15 cellular contexts compared by ENCODE assay signal in genomic region chr7:77831481-77831880, GRCh38. TPM values are rescaled to one million over a fixed set of nuclear protein-coding genes. Genes with fewer than 3 reads are reported as not detected.
A peak's percentile ranks its signal among the peaks of the same experiment; 100 is the strongest.
DNase-seq lines count a peak whose midpoint lies in the region; ATAC-seq, FAIRE-seq and TF ChIP-seq lines count a peak whose summit lies in the region.
"Had no signal": no experiment of that assay in that cellular context is flagged by ENCODE, and none has a peak within 500 bp of the region (broad histone marks: within the 10 kb centered on the region; RNA-seq: fewer than 3 reads in every experiment).

No MANE protein-coding gene starts in this region.

- DNase-seq in CD4-positive, alpha-beta T cell, result no peak
- no peak for DNase-seq in GM12891 (ENCODE audit: insufficient read length, low spot score)
- DNase-seq in activated T-cell treated with anti-CD3 and anti-CD28 coated beads, Interleukin-2, amount 50 U/mL, for 4 hours, result no peak
- DNase-seq in nephron progenitor cell, result no peak
- no peak for DNase-seq in sciatic nerve (ENCODE audit: low spot score)
- DNase-seq in anterior cingulate cortex (lab: John Stamatoyannopoulos, UW), result no peak
- DNase-seq in stomach, result no peak
- DNase-seq: NCI-H146, NCI-H446, Right ventricle myocardium superior, spleen had no signal

- peak; percentile 45 for ATAC-seq in CD4-positive, alpha-beta T cell (ENCODE audit: poor library complexity)
- ATAC-seq in activated T-cell treated with anti-CD3 and anti-CD28 coated beads, Interleukin-2, amount 50 U/mL, for 4 hours, result peak; percentile 78 to 82
- ATAC-seq in sciatic nerve, result no peak

- no peaks in the 10 kb centered on the region for H3K9me3 Mint-ChIP-seq in CD4-positive, alpha-beta T cell
- peaks cover 6% of the 10 kb centered on the region for H3K9me3 Mint-ChIP-seq in activated T-cell treated with anti-CD3 and anti-CD28 coated beads, Interleukin-2, amount 50 U/mL, for 4 hours
- peaks cover 4% of the 10 kb centered on the region for H3K9me3 Mint-ChIP-seq in nephron progenitor cell

- H3K27ac ChIP-seq in CD4-positive, alpha-beta T cell (ENCODE audit: low read depth, low read length), result no peak overlapping the region
- H3K27ac ChIP-seq in stomach, result no peak overlapping the region
- H3K27ac ChIP-seq: BLaER1 treated with 17β-estradiol and CSF1 and Interleukin-3, amounts not matched to agents 10 nM and 100 nM; parathyroid adenoma; tibial nerve had no signal

- H3K27me3 Mint-ChIP-seq in CD4-positive, alpha-beta T cell, result no peaks in the 10 kb centered on the region
- H3K27me3 Mint-ChIP-seq in activated T-cell treated with anti-CD3 and anti-CD28 coated beads, Interleukin-2, amount 50 U/mL, for 4 hours (ENCODE audit: low read depth), result no peaks in the 10 kb centered on the region
- no peaks in the 10 kb centered on the region for H3K27me3 Mint-ChIP-seq in nephron progenitor cell (ENCODE audit: low read depth, poor library complexity)

- H3K27me3 ChIP-seq in CD4-positive, alpha-beta T cell (ENCODE audit: control insufficient read depth, insufficient read depth, low read length), result no peaks in the 10 kb centered on the region
- no peaks in the 10 kb centered on the region for H3K27me3 ChIP-seq in stomach
- H3K27me3 ChIP-seq: BLaER1 treated with 17β-estradiol and CSF1 and Interleukin-3, amounts not matched to agents 10 nM and 100 nM; spleen; tibial nerve had no signal

- FAIRE-seq in GM12891 (lab: Jason Lieb, UNC), result peak; percentile 77
- FAIRE-seq: frontal cortex had no signal

- intact Hi-C loops in CD4-positive, alpha-beta T cell (cut with DNase I, micrococcal nuclease), result loop anchor here in 1 of 2 experiments (5.0 kb wide), 1 partner anchor 34 kb away; the partner anchor contains the start of genes PHTF2 and TMEM60
- intact Hi-C loops in sciatic nerve (cut with DNase I) (no loop called here), stomach (cut with DNase I; ENCODE audit: low total_unique reads) (no loop called here)

- H3K36me3 Mint-ChIP-seq in CD4-positive, alpha-beta T cell (ENCODE audit: low read depth), result peaks cover 6% of the 10 kb centered on the region
- H3K36me3 Mint-ChIP-seq in activated T-cell treated with anti-CD3 and anti-CD28 coated beads, Interleukin-2, amount 50 U/mL, for 4 hours (ENCODE audit: insufficient read depth), result peaks cover 6% of the 10 kb centered on the region
- peaks cover 6% of the 10 kb centered on the region for H3K36me3 Mint-ChIP-seq in nephron progenitor cell (ENCODE audit: low read depth)

- no peaks in the 10 kb centered on the region for H3K9me3 ChIP-seq in CD4-positive, alpha-beta T cell (ENCODE audit: control insufficient read depth, low read length)
- H3K9me3 ChIP-seq in stomach, result peaks cover 0 to 3% (median 0%) of the 10 kb centered on the region in 4 donors

- H3K27ac Mint-ChIP-seq in CD4-positive, alpha-beta T cell, result peak overlapping the region; percentile 86
- peak overlapping the region; percentile 28 for H3K27ac Mint-ChIP-seq in nephron progenitor cell

- TF ChIP-seq POLR2A in GM12891 (IDR thresholded peaks at IDR 0.05; ENCODE audit: low read depth, low read length), result no peak
- TF ChIP-seq POLR2A in stomach (IDR thresholded peaks at IDR 0.05), result no peak

- no peak for TF ChIP-seq CTCF in CD4-positive, alpha-beta T cell (IDR thresholded peaks at IDR 0.05)
- TF ChIP-seq CTCF in nephron progenitor cell (IDR thresholded peaks at IDR 0.05) (no peak), stomach (IDR thresholded peaks at IDR 0.05) (no peak)

- H3K4me1 Mint-ChIP-seq in CD4-positive, alpha-beta T cell (ENCODE audit: low read depth), result peaks cover 62% of the 10 kb centered on the region
- H3K4me1 Mint-ChIP-seq in activated T-cell treated with anti-CD3 and anti-CD28 coated beads, Interleukin-2, amount 50 U/mL, for 4 hours (ENCODE audit: low read depth), result peaks cover 61% of the 10 kb centered on the region
- no peaks in the 10 kb centered on the region for H3K4me1 Mint-ChIP-seq in nephron progenitor cell

- TF ChIP-seq EP300 in stomach (IDR thresholded peaks at IDR 0.05), result no peak

- CTCF ChIA-PET in CD4-positive, alpha-beta T cell (lab: Charles Lee), result interaction anchor here (0.7 to 1.5 kb wide), 3 partner anchors 10 to 34 kb away, joined by 3 to 6 read pairs (median 3); partner anchors contain the start of genes PHTF2 and TMEM60

- POLR2A ChIA-PET in CD4-positive, alpha-beta T cell (lab: Charles Lee), result interaction anchor here (0.6 to 2.4 kb wide), 7 partner anchors 16 to 305 kb away, joined by 3 to 9 read pairs (median 4); partner anchors contain the start of genes PHTF2 and TMEM60

- WGBS in stomach, 5 donors, result 89 to 95% (median 93%) methylated on average over 7 of the region's 7 CpGs

- H3K4me3 Mint-ChIP-seq in CD4-positive, alpha-beta T cell, result peak overlapping the region; percentile 77
- H3K4me3 Mint-ChIP-seq in activated T-cell treated with anti-CD3 and anti-CD28 coated beads, Interleukin-2, amount 50 U/mL, for 4 hours, result peak overlapping the region; percentile 16
- H3K4me3 Mint-ChIP-seq in nephron progenitor cell, result no peak overlapping the region

- H3K4me3 ChIP-seq in stomach, result no peak overlapping the region
- H3K4me3 ChIP-seq: BLaER1 treated with 17β-estradiol and CSF1 and Interleukin-3, amounts not matched to agents 10 nM and 100 nM; spleen; tibial nerve had no signal

- H3K4me1 ChIP-seq in stomach, result peaks cover 0 to 14% (median 3%) of the 10 kb centered on the region in 4 donors
- H3K4me1 ChIP-seq: tibial nerve had no signal

- H3K36me3 ChIP-seq in stomach, result no peaks in the 10 kb centered on the region
- H3K36me3 ChIP-seq: spleen had no signal

TF ChIP-seq in GM12891, 5 proteins besides CTCF, POLR2A, EP300 and RAD21:
- no peak for TF ChIP-seq PAX5 (IDR thresholded peaks at IDR 0.05; ENCODE audit: insufficient read depth, low read length, severe bottlenecking)
- TF ChIP-seq POU2F2 (IDR thresholded peaks at IDR 0.05; ENCODE audit: low read depth, low read length), result no peak
- TF ChIP-seq POLR2AphosphoS5 (IDR thresholded peaks at IDR 0.05; ENCODE audit: low read depth, low read length), result no peak
- TF ChIP-seq TAF1 (IDR thresholded peaks at IDR 0.05; ENCODE audit: low read depth, low read length), result no peak
- no peak for TF ChIP-seq SPI1 (IDR thresholded peaks at IDR 0.05; ENCODE audit: low read depth, low read length)
TF ChIP-seq in GM12891: peak in this region for 0.

RNA-seq across cellular contexts. Expression of gene PHTF2, which starts 32.9 kb away (rescaled TPM):
- 10 to 100 TPM; 22.6 to 23.5 TPM for total RNA-seq in CD4-positive, alpha-beta T cell
- 10.7 TPM for polyA plus RNA-seq in GM12891 (2012; ENCODE audit: low read depth, missing spikeins)
- 10 to 100 TPM; 22.3 to 27.1 (median 24.8) TPM for total RNA-seq in activated T-cell treated with anti-CD3 and anti-CD28 coated beads, Interleukin-2, amount 50 U/mL, for 4 hours
- 17.9 TPM for total RNA-seq in sciatic nerve
- total RNA-seq in stomach, result 10 to 100 TPM in 4 of 5 donors, 1 to 10 TPM in 1; 4.6 to 42.9 (median 26.8) TPM
- polyA plus RNA-seq in stomach, result 1 to 10 TPM; 2.0 to 4.5 (median 2.0) TPM

RNA-seq across cellular contexts. Expression of gene TMEM60, which starts 33.2 kb away (rescaled TPM):
- total RNA-seq in CD4-positive, alpha-beta T cell, result 1 to 10 TPM; 1.2 to 2.4 TPM
- 18.2 TPM for polyA plus RNA-seq in GM12891 (2012; ENCODE audit: low read depth, missing spikeins)
- total RNA-seq in activated T-cell treated with anti-CD3 and anti-CD28 coated beads, Interleukin-2, amount 50 U/mL, for 4 hours, result 1 to 10 TPM; 5.5 to 7.8 (median 6.3) TPM
- total RNA-seq in sciatic nerve (10.1 TPM), stomach (10 to 100 TPM in 2 of 5 donors, 1 to 10 TPM in 1, not detected in 2; 8.8 to 14.6 (median 12.1) TPM)
- polyA plus RNA-seq in stomach, result 10 to 100 TPM; 14.5 to 18.2 (median 16.7) TPM
